15 cellular contexts compared by ENCODE assay signal in genomic region chr6:149337330-149337729, GRCh38. TPM values are rescaled to one million over a fixed set of nuclear protein-coding genes. Genes with fewer than 3 reads are reported as not detected.
DNase-seq lines count a peak whose midpoint lies in the region; ATAC-seq and TF ChIP-seq lines count a peak whose summit lies in the region.
"Had no signal": no experiment of that assay in that cellular context is flagged by ENCODE, and none has a peak within 500 bp of the region (broad histone marks: within the 10 kb centered on the region; RNA-seq: fewer than 3 reads in every experiment).

No MANE protein-coding gene starts in this region.

- H3K27ac ChIP-seq in cardiac muscle cell (peak overlapping the region; percentile 86), left ventricle myocardium inferior (replicated peaks) (no peak overlapping the region), vagina (peak overlapping the region; percentile 5), right cardiac atrium (ENCODE audit: low read length) (no peak overlapping the region), neural progenitor cell (no peak overlapping the region)
- H3K27ac ChIP-seq: foreskin keratinocyte had no signal

- H3K27me3 Mint-ChIP-seq in brain (no peaks in the 10 kb centered on the region), neural progenitor cell (ENCODE audit: insufficient read depth, low read depth) (no peaks in the 10 kb centered on the region)
- H3K27me3 Mint-ChIP-seq: CD8-positive, alpha-beta memory T cell had no signal

- no peak overlapping the region for H2AFZ ChIP-seq in neural progenitor cell (replicated peaks)

- peaks cover 64% of the 10 kb centered on the region for H3K4me1 ChIP-seq in cardiac muscle cell (ENCODE audit: low read depth)
- peaks cover 96% of the 10 kb centered on the region for H3K4me1 ChIP-seq in left ventricle myocardium inferior
- peaks cover 83% of the 10 kb centered on the region for H3K4me1 ChIP-seq in vagina
- peaks cover 3% of the 10 kb centered on the region for H3K4me1 ChIP-seq in right cardiac atrium (ENCODE audit: control insufficient read depth, insufficient read depth, low read length)
- H3K4me1 ChIP-seq in neural progenitor cell, result peaks cover 40% of the 10 kb centered on the region

- no peaks in the 10 kb centered on the region for H3F3A ChIP-seq in neural progenitor cell (ENCODE audit: low read depth)

- WGBS in right cardiac atrium, result 54% methylated on average over 1 of the region's 1 CpG

- DNase-seq in cardiac muscle cell (ENCODE audit: low read depth in 1 of 2, low spot score in 1 of 2) (no peak), left ventricle myocardium inferior (no peak), MV-4-11 (lab: John Stamatoyannopoulos, UW) (peak; percentile 33), vagina (ENCODE audit: extremely low spot score in 2 of 2) (no peak), right cardiac atrium (no peak), neural progenitor cell (ENCODE audit: low spot score) (no peak)
- DNase-seq: aorta; CD8-positive, alpha-beta memory T cell; effector CD4-positive, alpha-beta T cell; retina; stimulated activated CD4-positive, alpha-beta T cell treated with anti-CD3 and anti-CD28 coated beads, Interleukin-4, amount 100 ng/mL, for 24 hours; stimulated activated naive CD4-positive, alpha-beta T cell had no signal

- no peak overlapping the region for H3K4me2 ChIP-seq in neural progenitor cell

- H3K4me1 Mint-ChIP-seq in brain (peaks cover 87% of the 10 kb centered on the region), neural progenitor cell (peaks cover 21% of the 10 kb centered on the region)

- H3K9me3 ChIP-seq in cardiac muscle cell (ENCODE audit: low read depth) (no peaks in the 10 kb centered on the region), left ventricle myocardium inferior (replicated peaks) (no peaks in the 10 kb centered on the region), vagina (no peaks in the 10 kb centered on the region), right cardiac atrium (ENCODE audit: control insufficient read depth, low read length) (no peaks in the 10 kb centered on the region), neural progenitor cell (ENCODE audit: low read depth) (no peaks in the 10 kb centered on the region)

- H3K27ac Mint-ChIP-seq in brain, result peak overlapping the region in 4 of 5 experiments; percentile 31 to 94 (median 38)
- H3K27ac Mint-ChIP-seq in neural progenitor cell, result no peak overlapping the region

- intact Hi-C loops in left ventricle myocardium inferior (cut with micrococcal nuclease), result no loop called here
- intact Hi-C loops in vagina (cut with DNase I), result no loop called here
- intact Hi-C loops in right cardiac atrium (cut with DNase I), result no loop called here

- no peak for TF ChIP-seq CTCF in cardiac muscle cell (IDR thresholded peaks at IDR 0.05; ENCODE audit: low read depth, low read length)
- no peak for TF ChIP-seq CTCF in left ventricle myocardium inferior (IDR thresholded peaks at IDR 0.05; ENCODE audit: borderline replicate concordance)
- TF ChIP-seq CTCF in brain (conservative IDR thresholded peaks at IDR 0.05), result no peak
- TF ChIP-seq CTCF in vagina (IDR thresholded peaks at IDR 0.05), result no peak
- no peak for TF ChIP-seq CTCF in neural progenitor cell (IDR thresholded peaks at IDR 0.05)

- no peak for TF ChIP-seq POLR2A in vagina (IDR thresholded peaks at IDR 0.05)

- H3K36me3 Mint-ChIP-seq in brain (peaks cover 10% of the 10 kb centered on the region), neural progenitor cell (peaks cover 10% of the 10 kb centered on the region)

- H3K4me3 ChIP-seq in cardiac muscle cell (no peak overlapping the region), left ventricle myocardium inferior (no peak overlapping the region), vagina (no peak overlapping the region), right cardiac atrium (ENCODE audit: low read length) (no peak overlapping the region), neural progenitor cell (no peak overlapping the region)

- H4K20me1 ChIP-seq in neural progenitor cell (ENCODE audit: low read depth), result peaks cover 66% of the 10 kb centered on the region

- no peaks in the 10 kb centered on the region for H3K27me3 ChIP-seq in cardiac muscle cell
- H3K27me3 ChIP-seq in left ventricle myocardium inferior (ENCODE audit: low read depth), result no peaks in the 10 kb centered on the region
- no peaks in the 10 kb centered on the region for H3K27me3 ChIP-seq in vagina
- no peaks in the 10 kb centered on the region for H3K27me3 ChIP-seq in right cardiac atrium (ENCODE audit: control insufficient read depth, insufficient read depth)
- H3K27me3 ChIP-seq in neural progenitor cell, result no peaks in the 10 kb centered on the region
- H3K27me3 ChIP-seq: foreskin keratinocyte had no signal

- H3K4me3 Mint-ChIP-seq in brain, result peak overlapping the region in 1 of 5 experiments; percentile 3
- no peak overlapping the region for H3K4me3 Mint-ChIP-seq in neural progenitor cell

- H3K79me2 ChIP-seq in neural progenitor cell (ENCODE audit: low read depth), result peaks cover 100% of the 10 kb centered on the region

- ATAC-seq in right cardiac atrium (no peak), GM21526 (IDR thresholded peaks at IDR 0.05; ENCODE audit: low FRiP score, unreplicated experiment) (no peak)

- H3K9me3 Mint-ChIP-seq in brain (peaks cover 0 to 3% (median 0%) of the 10 kb centered on the region in 5 experiments), neural progenitor cell (peaks cover 4% of the 10 kb centered on the region)
- H3K9me3 Mint-ChIP-seq: CD8-positive, alpha-beta memory T cell had no signal

- no peak overlapping the region for H3K9ac ChIP-seq in neural progenitor cell

- H3K36me3 ChIP-seq in cardiac muscle cell, result no peaks in the 10 kb centered on the region
- H3K36me3 ChIP-seq in left ventricle myocardium inferior, result no peaks in the 10 kb centered on the region
- H3K36me3 ChIP-seq in vagina, result no peaks in the 10 kb centered on the region
- H3K36me3 ChIP-seq in neural progenitor cell, result no peaks in the 10 kb centered on the region

RNA-seq across cellular contexts. Expression of gene TAB2, which starts 19.8 kb away (rescaled TPM):
- 26.5 and 39.0 TPM in 2 replicates for total RNA-seq in cardiac muscle cell
- polyA plus RNA-seq in cardiac muscle cell, result 13.8 and 23.0 TPM in 2 replicates
- total RNA-seq in left ventricle myocardium inferior, result 56.7 TPM
- polyA plus RNA-seq in brain (ENCODE audit: insufficient read depth, low read depth, low replicate concordance), result 33.5 TPM
- total RNA-seq in vagina, result 80.5 TPM
- total RNA-seq in right cardiac atrium, result 10 to 100 TPM; 62.7 to 73.9 (median 66.5) TPM
- polyA plus RNA-seq in right cardiac atrium, result 27.8 TPM
- total RNA-seq in neural progenitor cell (ENCODE audit: low replicate concordance), result 49.2 and 70.9 TPM in 2 replicates

Comparison
In these comparisons a context has a peak if more than half of its experiments do, and no peak if none do; other contexts are left out.
1. H3K27ac ChIP-seq: peak in cardiac muscle cell (single experiment) and vagina (single experiment); none in left ventricle myocardium inferior (single experiment), right cardiac atrium (single experiment) and neural progenitor cell (single experiment).